In the genomic region with DNA sequence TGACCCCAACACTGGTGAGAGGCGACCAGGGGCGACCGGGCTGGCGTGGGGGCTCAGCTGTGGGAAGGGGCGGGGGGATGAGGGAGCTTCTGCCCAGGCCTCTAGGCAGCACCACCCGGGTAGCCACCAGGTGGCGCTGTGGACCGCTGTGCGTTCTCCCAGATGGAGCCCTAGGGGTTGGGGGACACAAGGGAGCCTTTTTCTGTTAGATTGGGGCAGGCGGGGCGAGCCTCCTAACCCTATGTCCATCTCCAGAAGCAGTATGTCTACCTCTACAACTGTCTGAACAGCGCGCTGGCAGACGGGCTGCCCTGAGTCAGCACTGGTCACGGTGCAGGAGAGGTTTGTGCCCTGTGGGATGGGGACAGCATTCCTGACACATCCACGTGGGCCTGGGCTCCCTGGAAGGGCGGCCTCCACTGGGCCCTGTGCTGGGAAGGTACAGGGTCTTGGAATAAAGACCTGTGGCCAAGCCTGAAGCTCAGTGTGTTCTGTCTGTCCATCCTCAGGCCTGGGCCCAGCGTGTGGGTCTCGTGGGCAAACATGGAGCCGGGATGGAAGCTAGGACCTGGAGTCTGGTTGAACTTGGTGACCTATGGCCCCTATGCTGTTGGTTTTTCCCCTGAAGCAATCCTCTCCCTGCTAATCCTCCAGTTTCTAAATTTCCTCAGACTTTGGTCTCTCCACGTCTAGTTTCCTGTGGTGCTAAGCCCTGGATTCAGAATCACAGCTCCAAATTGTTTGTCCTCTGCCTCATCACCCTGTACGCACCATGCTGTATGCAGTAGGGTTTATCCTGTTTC, we compare ENCODE assay signal across 8 cellular contexts. TPM values are rescaled to one million over a fixed set of nuclear protein-coding genes. Genes with fewer than 3 reads are reported as not detected.
DNase-seq lines count a peak whose midpoint lies in the region; ATAC-seq and TF ChIP-seq lines count a peak whose summit lies in the region.

No MANE protein-coding gene starts in this region.

- H3K4me1 ChIP-seq in DND-41 (ENCODE audit: insufficient read depth, low read length) (peaks cover 16% of the 10 kb centered on the region), SK-N-SH (ENCODE audit: control insufficient read depth in 1 of 2, insufficient read depth in 2 of 2, low read depth in 1 of 2, low read length in 1 of 2) (peaks cover 4 to 24% of the 10 kb centered on the region in 2 experiments; a peak in 2 of 4 replicates), psoas muscle (no peaks in the 10 kb centered on the region)

- intact Hi-C loops in Right ventricle myocardium superior (cut with DNase I) (loop anchor here (10.0 kb wide), 1 partner anchor 296 kb away; no protein-coding TSS in a partner anchor), psoas muscle (cut with DNase I) (loop anchor here (5.0 kb wide), 2 partner anchors 494 to 499 kb away; no protein-coding TSS in a partner anchor)

- 84% methylated on average over 3 of the region's 22 CpGs for WGBS in SK-N-SH (ENCODE audit: low lambda C conversion rate)
- 39 to 40% (median 40%) methylated on average over 22 of the region's 22 CpGs for WGBS in psoas muscle, 3 donors

- no peak overlapping the region for H3K27ac Mint-ChIP-seq in activated naive CD4-positive, alpha-beta T cell treated with anti-CD3 and anti-CD28 coated beads, Interleukin-2, amount 10 ng/mL, durations not matched to agents 7 days and 5 days

- H2AFZ ChIP-seq in DND-41 (ENCODE audit: low read depth, low read length) (no peak overlapping the region; the same call in 1 of the 2 replicates), SK-N-SH (ENCODE audit: low read depth) (0 out of 2 replicates have a peak overlapping the region, but pooled peaks have one; percentile 46)

- H3K27me3 ChIP-seq in DND-41 (ENCODE audit: insufficient read depth, low read length, poor library complexity) = no peaks in the 10 kb centered on the region
- H3K27me3 ChIP-seq in HL-60 (ENCODE audit: insufficient read depth, poor library complexity, severe bottlenecking) = peaks cover 14% of the 10 kb centered on the region
- H3K27me3 ChIP-seq in SK-N-SH (ENCODE audit: insufficient read depth) = no peaks in the 10 kb centered on the region
- peaks cover 0 to 24% (median 11%) of the 10 kb centered on the region in 3 donors for H3K27me3 ChIP-seq in psoas muscle (ENCODE audit: insufficient read depth in 3 of 3, low read length in 2 of 3)

- H3K9me3 Mint-ChIP-seq in activated naive CD4-positive, alpha-beta T cell treated with anti-CD3 and anti-CD28 coated beads, Interleukin-2, amount 10 ng/mL, durations not matched to agents 7 days and 5 days = no peaks in the 10 kb centered on the region

- no peaks in the 10 kb centered on the region for H4K20me1 ChIP-seq in DND-41 (ENCODE audit: insufficient read depth, low read length)
- H4K20me1 ChIP-seq in SK-N-SH (ENCODE audit: insufficient read depth) = no peaks in the 10 kb centered on the region

- H3K4me1 Mint-ChIP-seq in activated naive CD4-positive, alpha-beta T cell treated with anti-CD3 and anti-CD28 coated beads, Interleukin-2, amount 10 ng/mL, durations not matched to agents 7 days and 5 days = peaks cover 17% of the 10 kb centered on the region

- no peaks in the 10 kb centered on the region for H3K36me3 Mint-ChIP-seq in activated naive CD4-positive, alpha-beta T cell treated with anti-CD3 and anti-CD28 coated beads, Interleukin-2, amount 10 ng/mL, durations not matched to agents 7 days and 5 days

- H3K9ac ChIP-seq in DND-41 (ENCODE audit: low read depth, low read length) = no peak overlapping the region
- no peak overlapping the region for H3K9ac ChIP-seq in SK-N-SH

- peak; percentile 74 for TF ChIP-seq CTCF in DND-41 (IDR thresholded peaks at IDR 0.05; ENCODE audit: borderline replicate concordance, extremely low read depth, low read length, poor library complexity, severe bottlenecking)
- TF ChIP-seq CTCF in HL-60 (IDR thresholded peaks at IDR 0.05; ENCODE audit: insufficient read depth, low read length) = peak; percentile 62
- TF ChIP-seq CTCF in SK-N-SH (IDR thresholded peaks at IDR 0.05) = peak; percentile 71
- peak; percentile 72 for TF ChIP-seq CTCF in psoas muscle (IDR thresholded peaks at IDR 0.05)

- H3F3A ChIP-seq in SK-N-SH (replicated peaks; ENCODE audit: insufficient read depth) = no peaks in the 10 kb centered on the region

- no peak overlapping the region for H3K4me3 Mint-ChIP-seq in activated naive CD4-positive, alpha-beta T cell treated with anti-CD3 and anti-CD28 coated beads, Interleukin-2, amount 10 ng/mL, durations not matched to agents 7 days and 5 days

- H3K79me2 ChIP-seq in DND-41 (ENCODE audit: insufficient read depth, low read length) = no peaks in the 10 kb centered on the region
- H3K79me2 ChIP-seq in SK-N-SH (ENCODE audit: insufficient read depth) = no peaks in the 10 kb centered on the region

- H3K4me3 ChIP-seq in DND-41 (ENCODE audit: low read depth in 1 of 2, low read length in 2 of 2) (no peak overlapping the region), HL-60 (replicated peaks; ENCODE audit: insufficient read depth, low read length) (no peak overlapping the region), SK-N-SH (ENCODE audit: low read depth in 2 of 2, low read length in 1 of 2) (peak overlapping the region in 1 of 2 experiments; percentile 37; a peak in 1 of 4 replicates), psoas muscle (no peak overlapping the region)

- POLR2A ChIA-PET in SK-N-SH (lab: Yijun Ruan, JAX) = no interaction called here

- H3K36me3 ChIP-seq in DND-41 (ENCODE audit: insufficient read depth, low read length) = no peaks in the 10 kb centered on the region
- no peaks in the 10 kb centered on the region for H3K36me3 ChIP-seq in SK-N-SH (replicated peaks in 1 of 2; ENCODE audit: control insufficient read depth in 1 of 2, insufficient read depth in 2 of 2, low read length in 1 of 2)
- no peaks in the 10 kb centered on the region for H3K36me3 ChIP-seq in psoas muscle (ENCODE audit: insufficient read depth in 1 of 2, low read depth in 1 of 2)

- DNase-seq in DND-41 (peak; percentile 77), HL-60 (ENCODE audit: low read depth in 1 of 2, low spot score in 1 of 2) (peak in 1 of 2 experiments; percentile 63), SK-N-SH (peak; percentile 87), Right ventricle myocardium superior (peak; percentile 86), psoas muscle (peak; percentile 74 to 78)
- peak; percentile 81 for DNase-seq in activated naive CD4-positive, alpha-beta T cell treated with anti-CD3 and anti-CD28 coated beads, Interleukin-2, amount 10 ng/mL, durations not matched to agents 7 days and 5 days

- no peaks in the 10 kb centered on the region for H3K9me2 ChIP-seq in SK-N-SH

- TF ChIP-seq RAD21 in SK-N-SH (IDR thresholded peaks at IDR 0.05; ENCODE audit: low read length) = peak; percentile 72

- H3K27ac ChIP-seq in DND-41 (ENCODE audit: low read length) = no peak overlapping the region
- no peak overlapping the region for H3K27ac ChIP-seq in HL-60 (replicated peaks)
- no peak overlapping the region for H3K27ac ChIP-seq in SK-N-SH (ENCODE audit: low read depth in 2 of 2, low read length in 1 of 2)
- H3K27ac ChIP-seq in psoas muscle = no peak overlapping the region

- H3K4me2 ChIP-seq in DND-41 (ENCODE audit: insufficient read depth, low read length) (peak overlapping the region; percentile 47; the same call in 1 of the 2 replicates), SK-N-SH (no peak overlapping the region)

- ATAC-seq in DND-41 (ENCODE audit: insufficient read depth, low read depth) (peak; percentile 87), Right ventricle myocardium superior (ENCODE audit: poor library complexity) (peak; percentile 70), psoas muscle (peak; percentile 49 to 67 (median 59)), GM19463 (IDR thresholded peaks at IDR 0.05; ENCODE audit: unreplicated experiment) (no peak), HG03439 (IDR thresholded peaks at IDR 0.05; ENCODE audit: unreplicated experiment) (no peak)

- H3K9me3 ChIP-seq in DND-41 (ENCODE audit: insufficient read depth, low read length, severe bottlenecking) (no peaks in the 10 kb centered on the region), SK-N-SH (no peaks in the 10 kb centered on the region), psoas muscle (no peaks in the 10 kb centered on the region)

- CTCF ChIA-PET in SK-N-SH (lab: Yijun Ruan, JAX) = interaction anchor here (0.6 to 5.1 kb wide), 45 partner anchors 10 to 511 kb away, joined by 3 to 94 read pairs (median 5); a partner anchor contains a TSS
- CTCF ChIA-PET in activated naive CD4-positive, alpha-beta T cell treated with anti-CD3 and anti-CD28 coated beads, Interleukin-2, amount 10 ng/mL, durations not matched to agents 7 days and 5 days (lab: Charles Lee) = interaction anchor here (1.0 to 4.6 kb wide), 19 partner anchors 10 to 652 kb away, joined by 3 to 69 read pairs (median 6); no protein-coding TSS in a partner anchor

- H3K27me3 Mint-ChIP-seq in activated naive CD4-positive, alpha-beta T cell treated with anti-CD3 and anti-CD28 coated beads, Interleukin-2, amount 10 ng/mL, durations not matched to agents 7 days and 5 days = peaks cover 95% of the 10 kb centered on the region

- TF ChIP-seq EP300 in SK-N-SH (IDR thresholded peaks at IDR 0.05; ENCODE audit: borderline replicate concordance in 1 of 2, low read depth in 1 of 2, low read length in 1 of 2) = no peak

TF ChIP-seq in SK-N-SH, 30 proteins besides CTCF, POLR2A, EP300 and RAD21:
- peak; percentile 49 for TF ChIP-seq SMC3 (IDR thresholded peaks at IDR 0.05; ENCODE audit: low read depth, low read length)
- TF ChIP-seq, protein P1, sequence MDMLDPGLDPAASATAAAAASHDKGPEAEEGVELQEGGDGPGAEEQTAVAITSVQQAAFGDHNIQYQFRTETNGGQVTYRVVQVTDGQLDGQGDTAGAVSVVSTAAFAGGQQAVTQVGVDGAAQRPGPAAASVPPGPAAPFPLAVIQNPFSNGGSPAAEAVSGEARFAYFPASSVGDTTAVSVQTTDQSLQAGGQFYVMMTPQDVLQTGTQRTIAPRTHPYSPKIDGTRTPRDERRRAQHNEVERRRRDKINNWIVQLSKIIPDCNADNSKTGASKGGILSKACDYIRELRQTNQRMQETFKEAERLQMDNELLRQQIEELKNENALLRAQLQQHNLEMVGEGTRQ (IDR thresholded peaks at IDR 0.05; ENCODE audit: borderline replicate concordance, low read depth, low read length) = no peak
- TF ChIP-seq MXI1 (IDR thresholded peaks at IDR 0.05; ENCODE audit: low read depth, low read length) = no peak

RNA-seq across cellular contexts. Expression of a gene that starts 23.1 kb away (rescaled TPM):
- 53.9 and 62.0 TPM in 2 replicates for polyA plus RNA-seq in SK-N-SH (2012; rRNA removed)
- polyA plus RNA-seq in SK-N-SH (2012; cell fraction: cytosol; rRNA removed) = 61.8 and 63.3 TPM in 2 replicates
- 43.2 and 78.6 TPM in 2 replicates for polyA plus RNA-seq in SK-N-SH (2012; cell fraction: nucleus; rRNA removed)
- 19.9 TPM for total RNA-seq in Right ventricle myocardium superior
- 10 to 100 TPM; 13.5 to 22.6 (median 19.5) TPM for total RNA-seq in psoas muscle
- 10 to 100 TPM; 12.2 to 29.8 (median 26.3) TPM for polyA plus RNA-seq in psoas muscle

Comparison
In these comparisons a context has a peak if more than half of its experiments do, and no peak if none do; other contexts are left out.
1. ATAC-seq: peak in DND-41 (single experiment), Right ventricle myocardium superior (single experiment) and psoas muscle (4 of 4); none in GM19463 (single experiment) and HG03439 (single experiment).
2. Peak in every context shown above with its lines, with median percentiles within 50 percentile points of each other: CTCF ChIP-seq.